In genomic region chr3:144107923-144108322, GRCh38 we compare ENCODE assay signal across 19 cellular contexts.
"Had no signal": no experiment of that assay in that cellular context is flagged by ENCODE, and none has a peak within 500 bp of the region (broad histone marks: within the 10 kb centered on the region; RNA-seq: fewer than 3 reads in every experiment).

No MANE protein-coding gene starts in this region.

- H3K27me3 ChIP-seq: left lung, thyroid gland had no signal

- H3K36me3 ChIP-seq: left lung, thyroid gland had no signal

- H3K4me3 ChIP-seq: left lung, thyroid gland had no signal

- H3K4me1 ChIP-seq: left lung, thyroid gland had no signal

- H3K9me3 ChIP-seq: left lung, thyroid gland had no signal

- DNase-seq: activated CD4-positive, alpha-beta T cell treated with anti-CD3 and anti-CD28 coated beads, Interleukin-2, amount 50 U/mL, for 1 hour; activated CD4-positive, CD25-positive, alpha-beta regulatory T cell treated with anti-CD3 and anti-CD28 coated beads, Interleukin-2, amount 50 U/mL, for 72 hours; activated CD8-positive, alpha-beta memory T cell treated with anti-CD3 and anti-CD28 coated beads, Interleukin-2, amount 50 U/mL, for 4 hours; activated effector memory CD4-positive, alpha-beta T cell treated with Interleukin-2 at 50 U/mL for 16 hours; activated naive CD4-positive, alpha-beta T cell treated with anti-CD3 and anti-CD28 coated beads, Interleukin-2, amount 10 ng/mL, durations not matched to agents 7 days and 5 days; activated naive CD8-positive, alpha-beta T cell treated with anti-CD3 and anti-CD28 coated beads, Interleukin-2, amount 50 U/mL, for 24 hours; activated T-cell treated with anti-CD3 and anti-CD28 coated beads, Interleukin-2, amount 50 U/mL, for 48 hours; anterior cingulate cortex; effector CD4-positive, alpha-beta T cell; kidney; nephron progenitor cell; nucleus accumbens; stimulated activated CD4-positive, alpha-beta T cell treated with anti-CD3 and anti-CD28 coated beads, Interleukin-12 subunit alpha, Interleukin-12 subunit beta, amount 100 ng/mL, for 4 hours; stimulated activated CD4-positive, alpha-beta T cell treated with anti-CD3 and anti-CD28 coated beads, Interleukin-1b, Interleukin-23, amount 100 ng/mL, for 48 hours; stimulated activated CD8-positive, alpha-beta memory T cell treated with anti-CD3 and anti-CD28 coated beads, Interleukin-4, amount 100 ng/mL, for 48 hours; stimulated activated naive CD4-positive, alpha-beta T cell treated with Interleukin-2 at 50 U/mL for 16 hours; thyroid gland had no signal

- H3K27ac ChIP-seq: left lung, thyroid gland, VCaP had no signal
